ENCODE assay signal across 17 cellular contexts in genomic region chr3:67090472-67090871, GRCh38.
DNase-seq lines count a peak whose midpoint lies in the region; ATAC-seq, FAIRE-seq and TF ChIP-seq lines count a peak whose summit lies in the region.
"Had no signal": no experiment of that assay in that cellular context is flagged by ENCODE, and none has a peak within 500 bp of the region (broad histone marks: within the 10 kb centered on the region; RNA-seq: fewer than 3 reads in every experiment).

No MANE protein-coding gene starts in this region.

- H2AFZ ChIP-seq in K562 (ENCODE audit: low read depth, low read length) = no peak overlapping the region

- no peak overlapping the region for H3K27ac ChIP-seq in K562 (ENCODE audit: extremely low read depth, low read depth, low read length)
- H3K27ac ChIP-seq: dorsolateral prefrontal cortex had no signal

- no peak for TF ChIP-seq RAD21 in K562 (CRISPR knock-in tag; conservative IDR thresholded peaks at IDR 0.05 in 1 of 2, IDR thresholded peaks at IDR 0.05 in 1 of 2)

- H4K20me1 ChIP-seq in K562 (replicated peaks; ENCODE audit: control insufficient read depth, insufficient read depth, low read length) = no peaks in the 10 kb centered on the region

- no TSS peak for BruUV-seq in K562 (replicated peaks; lab: Mats Ljungman, UMichigan)

- DNase-seq in AG08396 (ENCODE audit: low spot score) (peak; percentile 54), HPDE6-E6E7 (ENCODE audit: extremely low spot score) (peak; percentile 2), K562 (ENCODE audit: extremely low read depth in 1 of 4, low spot score in 3 of 4) (no peak), iris pigment epithelial cell (ENCODE audit: low read depth) (peak; percentile 84), NCI-H524 treated with DMSO at 0.1 percent for 48 hours (lab: John Stamatoyannopoulos, UW) (no peak)
- DNase-seq: activated CD4-positive, alpha-beta T cell treated with anti-CD3 and anti-CD28 coated beads, Interleukin-2, amount 50 U/mL, for 1 hour; activated effector memory CD4-positive, alpha-beta T cell treated with anti-CD3 and anti-CD28 coated beads, Interleukin-2, amount 50 U/mL, for 16 hours; CD8-positive, alpha-beta T cell; dorsolateral prefrontal cortex; hypothalamus; mucosa of descending colon; substantia nigra had no signal

- H3K79me2 ChIP-seq in K562 (ENCODE audit: control insufficient read depth, insufficient read depth, low read length) = no peaks in the 10 kb centered on the region

- FAIRE-seq in K562 (lab: Jason Lieb, UNC) = no peak
- FAIRE-seq: H54, HepG2 had no signal

- no peak for TF ChIP-seq CTCF in K562 (IDR thresholded peaks at IDR 0.05 in 2 of 3, conservative IDR thresholded peaks at IDR 0.05 in 1 of 3; ENCODE audit: insufficient read depth in 2 of 3, low read depth in 1 of 3, low read length in 3 of 3)

- H3K36me3 ChIP-seq in K562 (ENCODE audit: control insufficient read depth, insufficient read depth, low read length) = no peaks in the 10 kb centered on the region

- no peaks in the 10 kb centered on the region for H3K27me3 ChIP-seq in K562 (ENCODE audit: control insufficient read depth in 2 of 2, insufficient read depth in 2 of 2, low read length in 2 of 2)
- H3K27me3 ChIP-seq: dorsolateral prefrontal cortex had no signal

- no peak overlapping the region for H3K4me3 ChIP-seq in K562
- H3K4me3 ChIP-seq: dorsolateral prefrontal cortex, mucosa of descending colon had no signal

- no peak for TF ChIP-seq POLR2A in K562 (conservative IDR thresholded peaks at IDR 0.05)

- H3K4me1 ChIP-seq in K562 (replicated peaks in 1 of 2; ENCODE audit: control insufficient read depth in 2 of 2, insufficient read depth in 2 of 2, low read length in 2 of 2) = no peaks in the 10 kb centered on the region

- intact Hi-C loops in K562 (cut with micrococcal nuclease) = no loop called here

- in situ Hi-C loops in K562 (cut with MboI) = no loop called here

- CTCF ChIA-PET in K562 (lab: Yijun Ruan, JAX; ENCODE audit: low intra/inter-chr PET ratio) = no interaction called here

- no peaks in the 10 kb centered on the region for H3K9me1 ChIP-seq in K562 (ENCODE audit: control insufficient read depth, insufficient read depth, low read length)

- H3K9me3 ChIP-seq in K562 (replicated peaks; ENCODE audit: control insufficient read depth, insufficient read depth, low read depth, low read length) = no peaks in the 10 kb centered on the region

- H3K4me2 ChIP-seq in K562 (ENCODE audit: insufficient read depth, low read length) = no peak overlapping the region

- H3K9ac ChIP-seq in K562 (ENCODE audit: insufficient read depth in 1 of 2, low read depth in 2 of 2, low read length in 2 of 2) = no peak overlapping the region

- POLR2A ChIA-PET in K562 (lab: Yijun Ruan, JAX) = no interaction called here

- no peak for TF ChIP-seq EP300 in K562 (IDR thresholded peaks at IDR 0.05; ENCODE audit: low read length)

- ATAC-seq in K562 = no peak
- ATAC-seq in HG03342 (IDR thresholded peaks at IDR 0.05; ENCODE audit: unreplicated experiment) = no peak
- ATAC-seq in GM21717 (IDR thresholded peaks at IDR 0.05; ENCODE audit: unreplicated experiment) = no peak
- ATAC-seq in GM21737 (IDR thresholded peaks at IDR 0.05; ENCODE audit: unreplicated experiment) = no peak
- ATAC-seq: CD8-positive, alpha-beta T cell; HepG2; mucosa of descending colon had no signal

TF ChIP-seq in K562, 482 proteins besides CTCF, POLR2A, EP300 and RAD21:
- TF ChIP-seq TFAP4 (CRISPR knock-in tag; IDR thresholded peaks at IDR 0.05; ENCODE audit: borderline replicate concordance) = no peak
- TF ChIP-seq FOSL1 (tag; conservative IDR thresholded peaks at IDR 0.05) = peak; percentile 46

Comparison
In these comparisons a context has a peak if more than half of its experiments do, and no peak if none do; other contexts are left out.
1. DNase-seq: peak in AG08396 (single experiment), HPDE6-E6E7 (single experiment) and iris pigment epithelial cell (single experiment); none in K562 (0 of 4) and NCI-H524 treated with DMSO at 0.1 percent for 48 hours (single experiment).